Comparison of ENCODE assay signal across 8 cellular contexts in genomic region chr17:29930399-29931010, GRCh38. TPM values are rescaled to one million over a fixed set of nuclear protein-coding genes. Genes with fewer than 3 reads are reported as not detected.
DNase-seq lines count a peak whose midpoint lies in the region; ATAC-seq and TF ChIP-seq lines count a peak whose summit lies in the region.

No MANE protein-coding gene starts in this region.

- H3K79me2 ChIP-seq in OCI-LY3 (ENCODE audit: low read length) (peaks cover 35% of the 10 kb centered on the region), neural progenitor cell (ENCODE audit: low read depth) (peaks cover 40% of the 10 kb centered on the region)

- H3K27me3 ChIP-seq in OCI-LY3 (ENCODE audit: low read depth, low read length): no peaks in the 10 kb centered on the region
- no peaks in the 10 kb centered on the region for H3K27me3 ChIP-seq in neural progenitor cell

- no peak for DNase-seq in activated CD8-positive, alpha-beta memory T cell treated with anti-CD3 and anti-CD28 coated beads, Interleukin-2, amount 10 ng/mL, durations not matched to agents 7 days and 5 days
- DNase-seq in activated CD8-positive, alpha-beta memory T cell treated with anti-CD3 and anti-CD28 coated beads, Interleukin-2, amount 50 U/mL, for 4 hours: no peak
- DNase-seq in epithelial cell of proximal tubule (ENCODE audit: low read depth) (no peak), neural progenitor cell (ENCODE audit: low spot score) (peak; percentile 79), germinal center (ENCODE audit: low spot score) (no peak)
- DNase-seq in activated T-helper 1 cell treated with anti-CD3 and anti-CD28 coated beads, Interleukin-12 subunit alpha, Interleukin-12 subunit beta, Interleukin-2, Interleukin-4 antibody, amounts not matched to agents 30 ng/mL and 10 ng/mL and 1 ng/mL, durations not matched to agents 14 hours and 24 hours and 36 hours (ENCODE audit: low spot score): no peak

- H3K4me3 ChIP-seq in OCI-LY3 (ENCODE audit: low read length): peak overlapping the region; percentile 87
- H3K4me3 ChIP-seq in epithelial cell of proximal tubule (ENCODE audit: low read depth, low read length): peak overlapping the region; percentile 69
- H3K4me3 ChIP-seq in neural progenitor cell: peak overlapping the region; percentile 78

- H2AFZ ChIP-seq in OCI-LY3 (ENCODE audit: low read depth, low read length): peak overlapping the region; percentile 82
- H2AFZ ChIP-seq in neural progenitor cell (replicated peaks): peak overlapping the region; percentile 97

- peak overlapping the region; percentile 80 for H3K4me2 ChIP-seq in OCI-LY3 (ENCODE audit: low read length)
- peak overlapping the region; percentile 93 for H3K4me2 ChIP-seq in neural progenitor cell

- H3K27ac ChIP-seq in OCI-LY3 (ENCODE audit: low read length) (peak overlapping the region; percentile 79), neural progenitor cell (no peak overlapping the region)

- intact Hi-C loops in activated T-helper 1 cell treated with anti-CD3 and anti-CD28 coated beads, Interleukin-12 subunit alpha, Interleukin-12 subunit beta, Interleukin-2, Interleukin-4 antibody, amounts not matched to agents 30 ng/mL and 10 ng/mL and 1 ng/mL, durations not matched to agents 14 hours and 24 hours and 36 hours (cut with micrococcal nuclease): loop anchor here (1.0 to 5.0 kb wide), 11 partner anchors 62 to 540 kb away; partner anchors contain the start of genes ABHD15, TAOK1, TMIGD1 and TP53I13

- H4K20me1 ChIP-seq in OCI-LY3 (ENCODE audit: insufficient read depth, low read length) (no peaks in the 10 kb centered on the region), neural progenitor cell (ENCODE audit: low read depth) (no peaks in the 10 kb centered on the region)

- H3K36me3 ChIP-seq in OCI-LY3 (replicated peaks; ENCODE audit: low read depth, low read length): no peaks in the 10 kb centered on the region
- no peaks in the 10 kb centered on the region for H3K36me3 ChIP-seq in neural progenitor cell

- no peak overlapping the region for H3K27ac Mint-ChIP-seq in activated CD8-positive, alpha-beta memory T cell treated with anti-CD3 and anti-CD28 coated beads, Interleukin-2, amount 10 ng/mL, durations not matched to agents 7 days and 5 days
- H3K27ac Mint-ChIP-seq in neural progenitor cell: no peak overlapping the region
- H3K27ac Mint-ChIP-seq in activated T-helper 1 cell treated with anti-CD3 and anti-CD28 coated beads, Interleukin-12 subunit alpha, Interleukin-12 subunit beta, Interleukin-2, Interleukin-4 antibody, amounts not matched to agents 30 ng/mL and 10 ng/mL and 1 ng/mL, durations not matched to agents 14 hours and 24 hours and 36 hours: no peak overlapping the region

- peaks cover 19% of the 10 kb centered on the region for H3K4me1 ChIP-seq in OCI-LY3 (ENCODE audit: low read length)
- H3K4me1 ChIP-seq in neural progenitor cell: peaks cover 17% of the 10 kb centered on the region

- H3K27me3 Mint-ChIP-seq in activated CD8-positive, alpha-beta memory T cell treated with anti-CD3 and anti-CD28 coated beads, Interleukin-2, amount 10 ng/mL, durations not matched to agents 7 days and 5 days: no peaks in the 10 kb centered on the region
- no peaks in the 10 kb centered on the region for H3K27me3 Mint-ChIP-seq in neural progenitor cell (ENCODE audit: insufficient read depth, low read depth)
- no peaks in the 10 kb centered on the region for H3K27me3 Mint-ChIP-seq in activated T-helper 1 cell treated with anti-CD3 and anti-CD28 coated beads, Interleukin-12 subunit alpha, Interleukin-12 subunit beta, Interleukin-2, Interleukin-4 antibody, amounts not matched to agents 30 ng/mL and 10 ng/mL and 1 ng/mL, durations not matched to agents 14 hours and 24 hours and 36 hours (ENCODE audit: insufficient read depth)

- H3K9me3 ChIP-seq in OCI-LY3 (ENCODE audit: insufficient read depth, low read length): no peaks in the 10 kb centered on the region
- no peaks in the 10 kb centered on the region for H3K9me3 ChIP-seq in neural progenitor cell (ENCODE audit: low read depth)

- peaks cover 10% of the 10 kb centered on the region for H3K36me3 Mint-ChIP-seq in activated CD8-positive, alpha-beta memory T cell treated with anti-CD3 and anti-CD28 coated beads, Interleukin-2, amount 10 ng/mL, durations not matched to agents 7 days and 5 days
- no peaks in the 10 kb centered on the region for H3K36me3 Mint-ChIP-seq in neural progenitor cell
- H3K36me3 Mint-ChIP-seq in activated T-helper 1 cell treated with anti-CD3 and anti-CD28 coated beads, Interleukin-12 subunit alpha, Interleukin-12 subunit beta, Interleukin-2, Interleukin-4 antibody, amounts not matched to agents 30 ng/mL and 10 ng/mL and 1 ng/mL, durations not matched to agents 14 hours and 24 hours and 36 hours (ENCODE audit: low read depth): peaks cover 10% of the 10 kb centered on the region

- CTCF ChIA-PET in activated CD8-positive, alpha-beta memory T cell treated with anti-CD3 and anti-CD28 coated beads, Interleukin-2, amount 10 ng/mL, durations not matched to agents 7 days and 5 days (lab: Charles Lee): interaction anchor here (0.6 to 9.1 kb wide), 55 partner anchors 8 to 569 kb away, joined by 3 to 195 read pairs (median 4); partner anchors contain the start of genes EFCAB5, TAOK1 and TP53I13

- H3K9me3 Mint-ChIP-seq in activated CD8-positive, alpha-beta memory T cell treated with anti-CD3 and anti-CD28 coated beads, Interleukin-2, amount 10 ng/mL, durations not matched to agents 7 days and 5 days (ENCODE audit: low read depth): no peaks in the 10 kb centered on the region
- H3K9me3 Mint-ChIP-seq in neural progenitor cell: no peaks in the 10 kb centered on the region
- H3K9me3 Mint-ChIP-seq in activated T-helper 1 cell treated with anti-CD3 and anti-CD28 coated beads, Interleukin-12 subunit alpha, Interleukin-12 subunit beta, Interleukin-2, Interleukin-4 antibody, amounts not matched to agents 30 ng/mL and 10 ng/mL and 1 ng/mL, durations not matched to agents 14 hours and 24 hours and 36 hours: no peaks in the 10 kb centered on the region

- H3K9ac ChIP-seq in OCI-LY3 (ENCODE audit: low read length) (peak overlapping the region; percentile 83), neural progenitor cell (no peak overlapping the region)

- ATAC-seq in activated CD8-positive, alpha-beta memory T cell treated with anti-CD3 and anti-CD28 coated beads, Interleukin-2, amount 10 ng/mL, durations not matched to agents 7 days and 5 days: peak; percentile 29
- ATAC-seq in HG03159 (IDR thresholded peaks at IDR 0.05; ENCODE audit: unreplicated experiment): no peak

- H3K4me3 Mint-ChIP-seq in activated CD8-positive, alpha-beta memory T cell treated with anti-CD3 and anti-CD28 coated beads, Interleukin-2, amount 10 ng/mL, durations not matched to agents 7 days and 5 days: no peak overlapping the region
- H3K4me3 Mint-ChIP-seq in neural progenitor cell: no peak overlapping the region
- H3K4me3 Mint-ChIP-seq in activated T-helper 1 cell treated with anti-CD3 and anti-CD28 coated beads, Interleukin-12 subunit alpha, Interleukin-12 subunit beta, Interleukin-2, Interleukin-4 antibody, amounts not matched to agents 30 ng/mL and 10 ng/mL and 1 ng/mL, durations not matched to agents 14 hours and 24 hours and 36 hours: no peak overlapping the region

- TF ChIP-seq CTCF in OCI-LY3 (IDR thresholded peaks at IDR 0.05; ENCODE audit: low read depth, low read length) (no peak), epithelial cell of proximal tubule (conservative IDR thresholded peaks at IDR 0.05; ENCODE audit: low read depth, low read length) (no peak), neural progenitor cell (IDR thresholded peaks at IDR 0.05) (no peak)

- H3K4me1 Mint-ChIP-seq in activated CD8-positive, alpha-beta memory T cell treated with anti-CD3 and anti-CD28 coated beads, Interleukin-2, amount 10 ng/mL, durations not matched to agents 7 days and 5 days: peaks cover 22% of the 10 kb centered on the region
- H3K4me1 Mint-ChIP-seq in neural progenitor cell: peaks cover 13% of the 10 kb centered on the region
- peaks cover 29% of the 10 kb centered on the region for H3K4me1 Mint-ChIP-seq in activated T-helper 1 cell treated with anti-CD3 and anti-CD28 coated beads, Interleukin-12 subunit alpha, Interleukin-12 subunit beta, Interleukin-2, Interleukin-4 antibody, amounts not matched to agents 30 ng/mL and 10 ng/mL and 1 ng/mL, durations not matched to agents 14 hours and 24 hours and 36 hours (ENCODE audit: low read depth)

- H3F3A ChIP-seq in neural progenitor cell (ENCODE audit: low read depth): peaks cover 29% of the 10 kb centered on the region

RNA-seq across cellular contexts. Expression of gene SSH2, which starts 0.5 kb away (rescaled TPM):
- 10 to 100 TPM; 41.0 to 62.9 TPM for total RNA-seq in activated CD8-positive, alpha-beta memory T cell treated with anti-CD3 and anti-CD28 coated beads, Interleukin-2, amount 10 ng/mL, durations not matched to agents 7 days and 5 days
- total RNA-seq in epithelial cell of proximal tubule (15.2 and 19.8 TPM in 2 replicates), neural progenitor cell (ENCODE audit: low replicate concordance) (12.2 and 13.2 TPM in 2 replicates)
- 40.7 and 43.6 TPM in 2 replicates for total RNA-seq in activated T-helper 1 cell treated with anti-CD3 and anti-CD28 coated beads, Interleukin-12 subunit alpha, Interleukin-12 subunit beta, Interleukin-2, Interleukin-4 antibody, amounts not matched to agents 30 ng/mL and 10 ng/mL and 1 ng/mL, durations not matched to agents 14 hours and 24 hours and 36 hours

RNA-seq across cellular contexts. Expression of gene EFCAB5, which starts 10.9 kb away (rescaled TPM):
- total RNA-seq in activated CD8-positive, alpha-beta memory T cell treated with anti-CD3 and anti-CD28 coated beads, Interleukin-2, amount 10 ng/mL, durations not matched to agents 7 days and 5 days: 1 to 10 TPM in 1 of 2 experiments, under 1 TPM in 1; 0.70 to 1.6 TPM
- total RNA-seq in epithelial cell of proximal tubule (0.29 and 2.5 TPM in 2 replicates), neural progenitor cell (ENCODE audit: low replicate concordance) (0.09 and 0.71 TPM in 2 replicates)
- 0.60 and 0.78 TPM in 2 replicates for total RNA-seq in activated T-helper 1 cell treated with anti-CD3 and anti-CD28 coated beads, Interleukin-12 subunit alpha, Interleukin-12 subunit beta, Interleukin-2, Interleukin-4 antibody, amounts not matched to agents 30 ng/mL and 10 ng/mL and 1 ng/mL, durations not matched to agents 14 hours and 24 hours and 36 hours
